ENCODE assay signal across 14 cellular contexts in genomic region chr3:88141458-88142083, GRCh38. TPM values are rescaled to one million over a fixed set of nuclear protein-coding genes. Genes with fewer than 3 reads are reported as not detected.
A peak's percentile ranks its signal among the peaks of the same experiment; 100 is the strongest.
DNase-seq lines count a peak whose midpoint lies in the region; ATAC-seq, FAIRE-seq and TF ChIP-seq lines count a peak whose summit lies in the region.
"Had no signal": no experiment of that assay in that cellular context is flagged by ENCODE, and none has a peak within 500 bp of the region (broad histone marks: within the 10 kb centered on the region; RNA-seq: fewer than 3 reads in every experiment).

No MANE protein-coding gene starts in this region.

- intact Hi-C loops in HepG2 (cut with micrococcal nuclease; ENCODE audit: unreplicated experiment) = no loop called here

- TF ChIP-seq CTCF in WI38 (IDR thresholded peaks at IDR 0.05; ENCODE audit: low read depth, low read length) = no peak
- TF ChIP-seq CTCF in HepG2 (CRISPR knock-in tag; IDR thresholded peaks at IDR 0.05) = no peak

- H3K36me3 ChIP-seq in HepG2 (replicated peaks in 1 of 2; ENCODE audit: control insufficient read depth in 1 of 2, insufficient read depth in 2 of 2, low read length in 2 of 2) (peaks cover 5 to 19% of the 10 kb centered on the region in 2 experiments; a peak in 4 of 5 replicates), MG63 (peaks cover 25% of the 10 kb centered on the region)

- H3K9me3 ChIP-seq in HepG2 (ENCODE audit: low read length) = no peaks in the 10 kb centered on the region
- no peaks in the 10 kb centered on the region for H3K9me3 ChIP-seq in MG63

- CTCF ChIA-PET in HepG2 (lab: Yijun Ruan, JAX; ENCODE audit: low intra/inter-chr PET ratio, low total read pairs) = no interaction called here

- in situ Hi-C loops in HepG2 (cut with HindIII; ENCODE audit: extremely low pct_ligation_motif_present, low pct_unique_long_range_greater_than_20kb) = no loop called here

- H3K79me2 ChIP-seq in HepG2 (ENCODE audit: insufficient read depth, low read length) = peaks cover 2% of the 10 kb centered on the region

- no peaks in the 10 kb centered on the region for H3K27me3 ChIP-seq in HepG2 (ENCODE audit: control insufficient read depth in 1 of 2, insufficient read depth in 2 of 2, low read length in 2 of 2)
- no peaks in the 10 kb centered on the region for H3K27me3 ChIP-seq in MG63

- POLR2A ChIA-PET in HepG2 (lab: Yijun Ruan, JAX) = no interaction called here

- no peak for FAIRE-seq in HepG2 (lab: Jason Lieb, UNC)
- FAIRE-seq: colon had no signal

- H4K20me1 ChIP-seq in HepG2 (ENCODE audit: insufficient read depth, low read length) = no peaks in the 10 kb centered on the region

- TF ChIP-seq RAD21 in HepG2 (CRISPR knock-in tag; IDR thresholded peaks at IDR 0.05) = no peak

- H3K9ac ChIP-seq in HepG2 (ENCODE audit: insufficient read depth, low read depth, low read length) = no peak overlapping the region

- no peak for TF ChIP-seq POLR2A in HepG2 (IDR thresholded peaks at IDR 0.05; ENCODE audit: insufficient read depth in 1 of 2, low read depth in 2 of 2, low read length in 2 of 2)

- no peak overlapping the region for H3K4me2 ChIP-seq in HepG2 (ENCODE audit: low read depth, low read length)

- 73% methylated on average over 4 of the region's 4 CpGs for WGBS in HepG2 (ENCODE audit: low lambda C conversion rate)

- H2AFZ ChIP-seq in HepG2 (ENCODE audit: low read length) = no peak overlapping the region

- TF ChIP-seq EP300 in HepG2 (IDR thresholded peaks at IDR 0.05; ENCODE audit: low read depth in 2 of 2, low read length in 2 of 2) = no peak
- TF ChIP-seq EP300 in HepG2 (CRISPR knock-in tag; IDR thresholded peaks at IDR 0.05; ENCODE audit: borderline replicate concordance) = no peak

- H3K4me1 ChIP-seq in HepG2 (ENCODE audit: insufficient read depth, low read length) = no peaks in the 10 kb centered on the region

- peak overlapping the region; percentile 17; the same call in 1 of the 2 replicates for H3K4me3 ChIP-seq in WI38 (ENCODE audit: low read depth, low read length)
- no peak overlapping the region for H3K4me3 ChIP-seq in HepG2 (replicated peaks in 1 of 3; ENCODE audit: insufficient read depth in 1 of 3, low read depth in 2 of 3, low read length in 3 of 3)
- H3K4me3 ChIP-seq in MG63 = no peak overlapping the region

- BruUV-seq in HepG2 (replicated peaks; lab: Mats Ljungman, UMichigan) = no TSS peak

- ATAC-seq in HG02798 (IDR thresholded peaks at IDR 0.05; ENCODE audit: poor library complexity, unreplicated experiment) (peak; percentile 21), HepG2 (no peak)
- ATAC-seq: HCT116 had no signal

- DNase-seq in GM04504 (ENCODE audit: low read depth) = peak; percentile 56
- DNase-seq in kidney tubule cell (ENCODE audit: low spot score) = peak; percentile 19
- no peak for DNase-seq in NCI-H2171 treated with DMSO at 0.1 percent for 48 hours (lab: John Stamatoyannopoulos, UW)
- DNase-seq in iPS-NIHi11 (ENCODE audit: low spot score) = no peak
- no peak for DNase-seq in HepG2 (ENCODE audit: low spot score)
- no peak for DNase-seq in MG63
- DNase-seq: activated CD8-positive, alpha-beta memory T cell treated with anti-CD3 and anti-CD28 coated beads, Interleukin-2, amount 50 U/mL, for 4 hours; CD8-positive, alpha-beta memory T cell; NCI-H526 treated with DMSO at 0.1 percent for 48 hours; stimulated activated CD4-positive, alpha-beta T cell treated with anti-CD3 and anti-CD28 coated beads, Interleukin-2, amount 100 ng/mL, for 48 hours had no signal

- H3K27ac ChIP-seq in HepG2 (ENCODE audit: extremely low read length, insufficient read depth, low read length) = no peak overlapping the region

TF ChIP-seq in HepG2, 621 proteins besides CTCF, POLR2A, EP300 and RAD21:
- TF ChIP-seq ELF1 (CRISPR knock-in tag; IDR thresholded peaks at IDR 0.05) (no peak), ZBTB7A (CRISPR knock-in tag; IDR thresholded peaks at IDR 0.05) (no peak), ZNF589 (CRISPR knock-in tag; conservative IDR thresholded peaks at IDR 0.05) (no peak), PPARG (CRISPR knock-in tag; conservative IDR thresholded peaks at IDR 0.05) (no peak), GFI1 (CRISPR knock-in tag; IDR thresholded peaks at IDR 0.05; ENCODE audit: borderline replicate concordance) (no peak), ZNF414 (CRISPR knock-in tag; IDR thresholded peaks at IDR 0.05) (no peak), ZNF329 (CRISPR knock-in tag; IDR thresholded peaks at IDR 0.05; ENCODE audit: low read depth) (no peak), ZNF670 (CRISPR knock-in tag; IDR thresholded peaks at IDR 0.05; ENCODE audit: borderline replicate concordance) (no peak), NCOA1 (CRISPR knock-in tag; IDR thresholded peaks at IDR 0.05) (no peak), MEF2D (CRISPR knock-in tag; IDR thresholded peaks at IDR 0.05) (no peak), HMGA1 (CRISPR knock-in tag; conservative IDR thresholded peaks at IDR 0.05) (no peak)
- TF ChIP-seq, protein P1, sequence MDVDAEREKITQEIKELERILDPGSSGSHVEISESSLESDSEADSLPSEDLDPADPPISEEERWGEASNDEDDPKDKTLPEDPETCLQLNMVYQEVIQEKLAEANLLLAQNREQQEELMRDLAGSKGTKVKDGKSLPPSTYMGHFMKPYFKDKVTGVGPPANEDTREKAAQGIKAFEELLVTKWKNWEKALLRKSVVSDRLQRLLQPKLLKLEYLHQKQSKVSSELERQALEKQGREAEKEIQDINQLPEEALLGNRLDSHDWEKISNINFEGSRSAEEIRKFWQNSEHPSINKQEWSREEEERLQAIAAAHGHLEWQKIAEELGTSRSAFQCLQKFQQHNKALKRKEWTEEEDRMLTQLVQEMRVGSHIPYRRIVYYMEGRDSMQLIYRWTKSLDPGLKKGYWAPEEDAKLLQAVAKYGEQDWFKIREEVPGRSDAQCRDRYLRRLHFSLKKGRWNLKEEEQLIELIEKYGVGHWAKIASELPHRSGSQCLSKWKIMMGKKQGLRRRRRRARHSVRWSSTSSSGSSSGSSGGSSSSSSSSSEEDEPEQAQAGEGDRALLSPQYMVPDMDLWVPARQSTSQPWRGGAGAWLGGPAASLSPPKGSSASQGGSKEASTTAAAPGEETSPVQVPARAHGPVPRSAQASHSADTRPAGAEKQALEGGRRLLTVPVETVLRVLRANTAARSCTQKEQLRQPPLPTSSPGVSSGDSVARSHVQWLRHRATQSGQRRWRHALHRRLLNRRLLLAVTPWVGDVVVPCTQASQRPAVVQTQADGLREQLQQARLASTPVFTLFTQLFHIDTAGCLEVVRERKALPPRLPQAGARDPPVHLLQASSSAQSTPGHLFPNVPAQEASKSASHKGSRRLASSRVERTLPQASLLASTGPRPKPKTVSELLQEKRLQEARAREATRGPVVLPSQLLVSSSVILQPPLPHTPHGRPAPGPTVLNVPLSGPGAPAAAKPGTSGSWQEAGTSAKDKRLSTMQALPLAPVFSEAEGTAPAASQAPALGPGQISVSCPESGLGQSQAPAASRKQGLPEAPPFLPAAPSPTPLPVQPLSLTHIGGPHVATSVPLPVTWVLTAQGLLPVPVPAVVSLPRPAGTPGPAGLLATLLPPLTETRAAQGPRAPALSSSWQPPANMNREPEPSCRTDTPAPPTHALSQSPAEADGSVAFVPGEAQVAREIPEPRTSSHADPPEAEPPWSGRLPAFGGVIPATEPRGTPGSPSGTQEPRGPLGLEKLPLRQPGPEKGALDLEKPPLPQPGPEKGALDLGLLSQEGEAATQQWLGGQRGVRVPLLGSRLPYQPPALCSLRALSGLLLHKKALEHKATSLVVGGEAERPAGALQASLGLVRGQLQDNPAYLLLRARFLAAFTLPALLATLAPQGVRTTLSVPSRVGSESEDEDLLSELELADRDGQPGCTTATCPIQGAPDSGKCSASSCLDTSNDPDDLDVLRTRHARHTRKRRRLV (CRISPR knock-in tag; IDR thresholded peaks at IDR 0.05) = no peak

RNA-seq across cellular contexts. Expression of gene C3orf38, which starts 8.2 kb away (rescaled TPM):
- 17.5 and 27.1 TPM in 2 replicates for total RNA-seq in HepG2 (2016; rRNA removed; fragmentation: Illumina TruSeq; extraction: Trizol)
- 5.8 and 6.7 TPM in 2 replicates for total RNA-seq in HepG2 (2016; cell fraction: cytosol; rRNA removed; fragmentation: Illumina TruSeq; extraction: Trizol; ENCODE audit: low read depth)
- 17.3 and 27.8 TPM in 2 replicates for total RNA-seq in HepG2 (2016; cell fraction: insoluble cytoplasmic fraction; rRNA removed; fragmentation: Illumina TruSeq; extraction: Trizol)
- 15.9 and 17.8 TPM in 2 replicates for total RNA-seq in HepG2 (2016; cell fraction: membrane; rRNA removed; fragmentation: Illumina TruSeq; extraction: Trizol)
- 15.2 and 16.7 TPM in 2 replicates for total RNA-seq in HepG2 (2016; cell fraction: nucleus; rRNA removed; fragmentation: Illumina TruSeq; extraction: Trizol)
- polyA plus RNA-seq in HepG2 (2011; rRNA removed) = 4.8 and 6.0 TPM in 2 replicates
- 2.4 and 3.7 TPM in 2 replicates for polyA plus RNA-seq in HepG2 (2011; cell fraction: cytosol; rRNA removed)
- polyA plus RNA-seq in HepG2 (2011; cell fraction: nucleus; rRNA removed) = 2.1 and 2.8 TPM in 2 replicates
- 6.0 and 8.6 TPM in 2 replicates for polyA plus RNA-seq in HepG2 (2012)
- polyA plus RNA-seq in HepG2 (2016; cell fraction: cytosol; fragmentation: Illumina TruSeq; extraction: Trizol; ENCODE audit: low read depth) = 2.4 and 2.5 TPM in 2 replicates
- polyA plus RNA-seq in HepG2 (2016; cell fraction: insoluble cytoplasmic fraction; fragmentation: Illumina TruSeq; extraction: Trizol; ENCODE audit: low read depth) = 20.7 and 23.0 TPM in 2 replicates
- 6.5 and 6.9 TPM in 2 replicates for polyA plus RNA-seq in HepG2 (2016; cell fraction: membrane; fragmentation: Illumina TruSeq; extraction: Trizol; ENCODE audit: low read depth)
- 13.6 and 16.4 TPM in 2 replicates for polyA plus RNA-seq in HepG2 (2016; cell fraction: nucleus; fragmentation: Illumina TruSeq; extraction: Trizol; ENCODE audit: insufficient read depth, low read depth)
- polyA minus RNA-seq in HepG2 (2011; rRNA and poly(A)+ RNA removed; ENCODE audit: low replicate concordance) = 6.3 and 9.7 TPM in 2 replicates
- polyA minus RNA-seq in HepG2 (2011; cell fraction: cytosol; rRNA and poly(A)+ RNA removed) = 11.0 and 13.6 TPM in 2 replicates
- 19.3 and 30.7 TPM in 2 replicates for polyA minus RNA-seq in HepG2 (2011; cell fraction: nucleus; rRNA and poly(A)+ RNA removed)
- 12.6 and 16.4 TPM in 2 replicates for total RNA-seq in MG63 (2014; rRNA removed; shearing (Covaris generic); ENCODE audit: low replicate concordance)

Comparison
In these comparisons a context has a peak if more than half of its experiments do, and no peak if none do; other contexts are left out.
1. DNase-seq: peak in GM04504 (single experiment) and kidney tubule cell (single experiment); none in NCI-H2171 treated with DMSO at 0.1 percent for 48 hours (single experiment), iPS-NIHi11 (single experiment), HepG2 (single experiment) and MG63 (single experiment).